Comparison of ENCODE assay signal across 9 cellular contexts in the genomic region with DNA sequence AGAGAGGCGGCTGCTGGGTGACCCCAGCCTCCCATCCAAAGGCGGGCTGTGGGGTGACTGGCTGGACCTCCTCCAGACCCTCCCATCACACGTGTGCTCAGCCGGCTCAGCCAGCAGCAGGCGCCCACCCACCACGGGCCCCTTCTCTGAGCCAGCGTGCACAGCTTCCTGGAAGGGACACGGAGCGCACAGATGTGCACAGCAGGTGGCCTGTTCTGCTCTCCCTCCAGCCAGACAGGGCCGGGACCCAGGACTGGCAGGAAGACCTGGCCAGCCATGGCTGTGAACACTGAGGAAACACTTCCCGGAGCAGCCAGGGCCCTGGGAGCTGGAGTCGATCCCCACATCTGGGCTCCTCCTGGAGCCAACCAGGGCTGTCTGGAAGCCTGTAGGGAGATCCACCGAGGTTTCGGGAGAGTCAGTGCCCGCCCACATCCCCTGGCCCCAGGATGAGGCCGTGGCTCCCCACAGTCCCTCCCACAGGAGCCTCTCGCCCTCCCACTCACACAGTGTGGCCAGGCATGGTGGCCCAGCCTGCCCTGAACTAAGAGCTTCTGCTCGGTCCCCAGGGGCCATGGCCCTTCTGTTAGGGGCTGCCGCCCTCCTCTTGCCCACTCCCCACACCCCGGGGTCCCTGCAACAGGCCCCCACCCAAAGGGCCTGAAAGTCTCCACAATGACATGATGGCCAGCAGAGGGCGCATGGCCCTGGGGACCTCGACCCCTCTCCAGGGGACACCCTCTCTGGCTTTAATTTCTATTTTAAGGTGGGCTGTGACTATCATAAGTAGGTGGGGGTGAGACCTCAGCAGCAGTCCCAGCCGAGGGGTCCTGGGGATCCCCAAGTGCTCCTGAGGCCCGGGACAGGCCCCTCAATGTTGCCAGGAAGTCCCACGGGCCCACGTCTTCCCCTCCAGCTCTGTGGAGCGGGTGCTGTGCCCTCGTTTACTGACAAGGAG.
DNase-seq lines count a peak whose midpoint lies in the region; ATAC-seq, FAIRE-seq and TF ChIP-seq lines count a peak whose summit lies in the region.
"Had no signal": no experiment of that assay in that cellular context is flagged by ENCODE, and none has a peak within 500 bp of the region (broad histone marks: within the 10 kb centered on the region; RNA-seq: fewer than 3 reads in every experiment).

No MANE protein-coding gene starts in this region.

- no peak overlapping the region for H3K27ac Mint-ChIP-seq in CD14-positive monocyte

- no peak overlapping the region for H3K9ac ChIP-seq in mesenchymal stem cell (ENCODE audit: low read length)

- intact Hi-C loops in CD14-positive monocyte (cut with micrococcal nuclease): no loop called here

- no peak overlapping the region for H2AK5ac ChIP-seq in mesenchymal stem cell (ENCODE audit: low read length, severe bottlenecking)

- H3K36me3 ChIP-seq in bronchial epithelial cell (ENCODE audit: control insufficient read depth, insufficient read depth, low read length) (no peaks in the 10 kb centered on the region), mesenchymal stem cell (ENCODE audit: control insufficient read depth in 1 of 2, insufficient read depth in 2 of 2, low read depth in 1 of 2, low read length in 2 of 2) (no peaks in the 10 kb centered on the region)

- peak overlapping the region in 1 of 2 experiments; percentile 12 for H2BK12ac ChIP-seq in mesenchymal stem cell (ENCODE audit: low read length in 2 of 2)

- H3K27ac ChIP-seq in mesenchymal stem cell (ENCODE audit: low read length, poor library complexity, severe bottlenecking): no peak overlapping the region

- FAIRE-seq in bronchial epithelial cell (lab: Jason Lieb, UNC): no peak

- no peak overlapping the region for H4K91ac ChIP-seq in mesenchymal stem cell (ENCODE audit: low read length)

- H3K27me3 Mint-ChIP-seq in CD14-positive monocyte (ENCODE audit: low read depth in 3 of 3): peaks cover 3 to 20% (median 10%) of the 10 kb centered on the region in 3 donors

- H3K9me3 ChIP-seq in mesenchymal stem cell (ENCODE audit: control insufficient read depth, low read length): no peaks in the 10 kb centered on the region

- H3K4me3 ChIP-seq in bronchial epithelial cell (ENCODE audit: low read depth, low read length) (no peak overlapping the region), mesenchymal stem cell (ENCODE audit: insufficient read depth in 1 of 2, low read depth in 1 of 2, low read length in 2 of 2) (no peak overlapping the region)

- no peak overlapping the region for H2BK15ac ChIP-seq in mesenchymal stem cell (ENCODE audit: low read depth, poor library complexity, severe bottlenecking)

- peak overlapping the region; percentile 32 for H2AFZ ChIP-seq in mesenchymal stem cell (ENCODE audit: low read depth, low read length)

- H3K14ac ChIP-seq in mesenchymal stem cell (ENCODE audit: low read length in 2 of 2): no peak overlapping the region

- H3K79me1 ChIP-seq in mesenchymal stem cell (replicated peaks; ENCODE audit: low read length, poor library complexity, severe bottlenecking): no peaks in the 10 kb centered on the region

- no peak overlapping the region for H2BK120ac ChIP-seq in mesenchymal stem cell (ENCODE audit: low read depth, low read length)

- H3K4me1 Mint-ChIP-seq in CD14-positive monocyte: no peaks in the 10 kb centered on the region
- H3K4me1 Mint-ChIP-seq: IgD-negative memory B cell had no signal

- peaks cover 7% of the 10 kb centered on the region for H3K4me1 ChIP-seq in mesenchymal stem cell (ENCODE audit: control insufficient read depth, insufficient read depth, low read depth, low read length)

- no peak overlapping the region for H3K4me2 ChIP-seq in mesenchymal stem cell (ENCODE audit: low read length, poor library complexity, severe bottlenecking)

- H3K4ac ChIP-seq in mesenchymal stem cell (ENCODE audit: low read depth in 1 of 2, low read length in 2 of 2): no peak overlapping the region

- peak; percentile 26 for DNase-seq in CD14-positive monocyte (ENCODE audit: low spot score)
- peak; percentile 66 for DNase-seq in HuH-7.5 (ENCODE audit: low spot score)
- DNase-seq in bronchial epithelial cell (ENCODE audit: low read depth): no peak
- DNase-seq in mesenchymal stem cell: no peak
- DNase-seq in NCI-H1694 treated with DMSO at 0.1 percent for 48 hours (lab: John Stamatoyannopoulos, UW): no peak
- no peak for DNase-seq in activated CD4-positive, CD25-positive, alpha-beta regulatory T cell treated with anti-CD3 and anti-CD28 coated beads, Interleukin-2, amount 50 U/mL, for 72 hours

- H3K23ac ChIP-seq in mesenchymal stem cell (ENCODE audit: low read length in 2 of 2): no peak overlapping the region

- no peak overlapping the region for H3K4me3 Mint-ChIP-seq in CD14-positive monocyte

- H3K27me3 ChIP-seq in bronchial epithelial cell (ENCODE audit: control insufficient read depth, insufficient read depth, low read length): peaks cover 4% of the 10 kb centered on the region
- H3K27me3 ChIP-seq in mesenchymal stem cell (ENCODE audit: control insufficient read depth in 1 of 2, insufficient read depth in 1 of 2, low read length in 2 of 2): peaks cover 23 to 67% of the 10 kb centered on the region in 2 experiments

- WGBS in mesenchymal stem cell: 59% methylated on average over 27 of the region's 28 CpGs

- H3K36me3 Mint-ChIP-seq in CD14-positive monocyte: no peaks in the 10 kb centered on the region

- no peak overlapping the region for H2BK5ac ChIP-seq in mesenchymal stem cell (ENCODE audit: low read depth, low read length, poor library complexity, severe bottlenecking)

- H3K18ac ChIP-seq in mesenchymal stem cell (ENCODE audit: low read depth in 1 of 2, low read length in 2 of 2): no peak overlapping the region

- H4K8ac ChIP-seq in mesenchymal stem cell (ENCODE audit: low read length): no peak overlapping the region

- TF ChIP-seq CTCF in CD14-positive monocyte (IDR thresholded peaks at IDR 0.05): peak; percentile 62
- peak; percentile 66 for TF ChIP-seq CTCF in bronchial epithelial cell (IDR thresholded peaks at IDR 0.05; ENCODE audit: insufficient read depth, low read length, severe bottlenecking)

- no peaks in the 10 kb centered on the region for H3K9me3 Mint-ChIP-seq in CD14-positive monocyte
- H3K9me3 Mint-ChIP-seq: IgD-negative memory B cell had no signal

- no peak for ATAC-seq in GM18498 (IDR thresholded peaks at IDR 0.05; ENCODE audit: unreplicated experiment)
- no peak for ATAC-seq in GM21825 (IDR thresholded peaks at IDR 0.05; ENCODE audit: unreplicated experiment)

Comparison
In these comparisons a context has a peak if more than half of its experiments do, and no peak if none do; other contexts are left out.
1. DNase-seq: peak in CD14-positive monocyte (single experiment) and HuH-7.5 (single experiment); none in bronchial epithelial cell (single experiment), mesenchymal stem cell (single experiment), NCI-H1694 treated with DMSO at 0.1 percent for 48 hours (single experiment) and activated CD4-positive, CD25-positive, alpha-beta regulatory T cell treated with anti-CD3 and anti-CD28 coated beads, Interleukin-2, amount 50 U/mL, for 72 hours (single experiment).